In genomic region chr2:38740851-38741541, GRCh38 we compare ENCODE assay signal across 8 cellular contexts. TPM values are rescaled to one million over a fixed set of nuclear protein-coding genes. Genes with fewer than 3 reads are reported as not detected.
DNase-seq lines count a peak whose midpoint lies in the region; ATAC-seq, FAIRE-seq and TF ChIP-seq lines count a peak whose summit lies in the region.

No MANE protein-coding gene starts in this region.

- H3K27me3 ChIP-seq in Caco-2 (replicated peaks; ENCODE audit: control insufficient read depth, insufficient read depth, low read length) (no peaks in the 10 kb centered on the region), HUES64 (ENCODE audit: insufficient read depth, low read length) (no peaks in the 10 kb centered on the region), endothelial cell of umbilical vein (ENCODE audit: control insufficient read depth in 2 of 2, insufficient read depth in 2 of 2, low read length in 2 of 2) (no peaks in the 10 kb centered on the region)

- ATAC-seq in naive thymus-derived CD8-positive, alpha-beta T cell, result peak; percentile 13 to 15
- ATAC-seq in GM19035 (IDR thresholded peaks at IDR 0.05; ENCODE audit: unreplicated experiment) (no peak), HG03521 (IDR thresholded peaks at IDR 0.05; ENCODE audit: unreplicated experiment) (no peak), GM18502 (IDR thresholded peaks at IDR 0.05; ENCODE audit: poor library complexity, unreplicated experiment) (no peak)

- CTCF ChIA-PET in Caco-2 (lab: Charles Lee), result interaction anchor here (0.7 kb wide), 1 partner anchor 9 kb away, joined by 3 read pairs; no protein-coding TSS in a partner anchor
- CTCF ChIA-PET in endothelial cell of umbilical vein (lab: Charles Lee), result interaction anchor here (0.7 to 6.6 kb wide), 8 partner anchors 138 to 467 kb away, joined by 3 to 40 read pairs (median 4); no protein-coding TSS in a partner anchor

- DNase-seq in Caco-2 (peak in 1 of 2 experiments; percentile 49), SKM-1 treated with dmso at 0.1 percent for 144 hours (lab: John Stamatoyannopoulos, UW; ENCODE audit: unreplicated experiment) (peak; percentile 72), endothelial cell of umbilical vein (ENCODE audit: low read depth, low spot score) (peak; percentile 62)
- peak in 3 of 10 donors; percentile 57 to 73 (median 59) for DNase-seq in naive thymus-derived CD8-positive, alpha-beta T cell

- TF ChIP-seq CTCF in Caco-2 (IDR thresholded peaks at IDR 0.05; ENCODE audit: insufficient read depth in 1 of 2, low read depth in 1 of 2, low read length in 1 of 2, severe bottlenecking in 1 of 2, unreplicated experiment in 1 of 2), result peak; percentile 33 to 56
- TF ChIP-seq CTCF in endothelial cell of umbilical vein (IDR thresholded peaks at IDR 0.05; ENCODE audit: extremely low read depth in 1 of 2, insufficient read depth in 1 of 2, low read depth in 1 of 2, low read length in 2 of 2), result peak; percentile 12 to 29

- H3K27ac ChIP-seq in HUES64 (ENCODE audit: low read depth, low read length) (peak overlapping the region; percentile 42; the same call in 1 of the 2 replicates), endothelial cell of umbilical vein (ENCODE audit: insufficient read depth, low read depth, low read length) (no peak overlapping the region)

- H3K27ac Mint-ChIP-seq in Caco-2 (ENCODE audit: unreplicated experiment), result no peak overlapping the region
- peak overlapping the region in 9 of 10 donors; percentile 1 to 79 (median 52) for H3K27ac Mint-ChIP-seq in naive thymus-derived CD8-positive, alpha-beta T cell

- H3K4me3 ChIP-seq in Caco-2 (ENCODE audit: low read depth, low read length) (no peak overlapping the region), HUES64 (ENCODE audit: low read length) (no peak overlapping the region), endothelial cell of umbilical vein (replicated peaks in 1 of 3; ENCODE audit: insufficient read depth in 1 of 3, low read depth in 1 of 3, low read length in 3 of 3) (no peak overlapping the region)

- H3K79me2 ChIP-seq in endothelial cell of umbilical vein (ENCODE audit: control insufficient read depth, insufficient read depth, low read length), result peaks cover 28% of the 10 kb centered on the region

- peaks cover 10% of the 10 kb centered on the region for H4K20me1 ChIP-seq in endothelial cell of umbilical vein (replicated peaks; ENCODE audit: control insufficient read depth, extremely low read depth, insufficient read depth, low read length)

- no peak overlapping the region for H3K4me3 Mint-ChIP-seq in Caco-2 (ENCODE audit: unreplicated experiment)
- H3K4me3 Mint-ChIP-seq in naive thymus-derived CD8-positive, alpha-beta T cell, result no peak overlapping the region

- H3K9me1 ChIP-seq in endothelial cell of umbilical vein (replicated peaks; ENCODE audit: control insufficient read depth, extremely low read depth, insufficient read depth, low read length), result no peaks in the 10 kb centered on the region

- peak; percentile 13 for TF ChIP-seq POLR2A in endothelial cell of umbilical vein (IDR thresholded peaks at IDR 0.05; ENCODE audit: low read depth, low read length)

- peaks cover 4% of the 10 kb centered on the region for H3K4me1 ChIP-seq in Caco-2
- H3K4me1 ChIP-seq in HUES64 (ENCODE audit: insufficient read depth, low read length), result peaks cover 9% of the 10 kb centered on the region; the same call in 1 of the 2 replicates
- H3K4me1 ChIP-seq in endothelial cell of umbilical vein (ENCODE audit: control insufficient read depth, extremely low read depth, insufficient read depth, low read length), result no peaks in the 10 kb centered on the region

- POLR2A ChIA-PET in Caco-2 (lab: Charles Lee) (interaction anchor here (1.4 kb wide), 1 partner anchor 10 kb away, joined by 16 read pairs; the partner anchor contains the start of gene SRSF7), endothelial cell of umbilical vein (lab: Charles Lee) (interaction anchor here (0.6 to 3.3 kb wide), 2 partner anchors 9 to 10 kb away, joined by 4 to 26 read pairs; partner anchors contain the start of gene SRSF7)
- POLR2A ChIA-PET in naive thymus-derived CD8-positive, alpha-beta T cell (lab: Charles Lee), result interaction anchor here (0.6 to 4.1 kb wide), 3 partner anchors 10 to 232 kb away, joined by 3 to 29 read pairs (median 4); partner anchors contain the start of gene SRSF7

- H3K9ac ChIP-seq in HUES64 (ENCODE audit: low read depth, low read length) (no peak overlapping the region), endothelial cell of umbilical vein (replicated peaks; ENCODE audit: extremely low read depth, insufficient read depth, low read length) (no peak overlapping the region)

- no peak overlapping the region for H3K4me2 ChIP-seq in endothelial cell of umbilical vein (ENCODE audit: insufficient read depth, low read length)

- 98% methylated on average over 8 of the region's 11 CpGs for WGBS in HUES64

- H3K9me3 ChIP-seq in Caco-2 (no peaks in the 10 kb centered on the region), HUES64 (ENCODE audit: insufficient read depth, low read depth, low read length) (peaks cover 3% of the 10 kb centered on the region; the same call in 1 of the 2 replicates), endothelial cell of umbilical vein (replicated peaks; ENCODE audit: control insufficient read depth, insufficient read depth, low read length) (no peaks in the 10 kb centered on the region)

- BruUV-seq in Caco-2 (replicated peaks; lab: Mats Ljungman, UMichigan) (no TSS peak), endothelial cell of umbilical vein (replicated peaks; lab: Mats Ljungman, UMichigan) (no TSS peak)

- peaks cover 100% of the 10 kb centered on the region for H3K36me3 Mint-ChIP-seq in Caco-2 (ENCODE audit: insufficient read depth, unreplicated experiment)
- H3K36me3 Mint-ChIP-seq in naive thymus-derived CD8-positive, alpha-beta T cell, result peaks cover 0 to 68% (median 29%) of the 10 kb centered on the region in 3 donors

- peaks cover 16% of the 10 kb centered on the region for H3K9me3 Mint-ChIP-seq in Caco-2 (ENCODE audit: unreplicated experiment)
- no peaks in the 10 kb centered on the region for H3K9me3 Mint-ChIP-seq in naive thymus-derived CD8-positive, alpha-beta T cell

- no peaks in the 10 kb centered on the region; the same call in none of the 2 replicates for H3K36me3 ChIP-seq in Caco-2 (ENCODE audit: control insufficient read depth, insufficient read depth, low read length)
- H3K36me3 ChIP-seq in HUES64 (ENCODE audit: insufficient read depth, low read length), result peaks cover 72% of the 10 kb centered on the region
- H3K36me3 ChIP-seq in endothelial cell of umbilical vein (ENCODE audit: control insufficient read depth in 2 of 2, extremely low read depth in 1 of 2, insufficient read depth in 2 of 2, low read length in 2 of 2), result peaks cover 11 to 30% of the 10 kb centered on the region in 2 experiments

- H3K4me1 Mint-ChIP-seq in Caco-2 (ENCODE audit: low read depth, unreplicated experiment), result peaks cover 2% of the 10 kb centered on the region
- peaks cover 12 to 40% (median 29%) of the 10 kb centered on the region in 4 donors for H3K4me1 Mint-ChIP-seq in naive thymus-derived CD8-positive, alpha-beta T cell

- intact Hi-C loops in Caco-2 (cut with micrococcal nuclease; ENCODE audit: unreplicated experiment), result loop anchor here (5.0 kb wide), 2 partner anchors 139 to 204 kb away; partner anchors contain the start of gene HNRNPLL
- intact Hi-C loops in endothelial cell of umbilical vein (cut with micrococcal nuclease), result loop anchor here (1.0 to 5.0 kb wide), 5 partner anchors 138 to 424 kb away; partner anchors contain the start of genes ATL2 and HNRNPLL

- H3K27me3 Mint-ChIP-seq in Caco-2 (ENCODE audit: insufficient read depth, unreplicated experiment), result no peaks in the 10 kb centered on the region
- H3K27me3 Mint-ChIP-seq in naive thymus-derived CD8-positive, alpha-beta T cell, result no peaks in the 10 kb centered on the region

- dilution Hi-C loops in endothelial cell of umbilical vein (cut with MboI; ENCODE audit: extremely low pct_ligation_motif_present, low sequenced_read_pairs), result no loop called here

- no peak overlapping the region for H2AFZ ChIP-seq in endothelial cell of umbilical vein (ENCODE audit: low read depth, low read length)

- peak; percentile 31 for FAIRE-seq in endothelial cell of umbilical vein (lab: Jason Lieb, UNC)

TF ChIP-seq in endothelial cell of umbilical vein, 7 proteins besides CTCF, POLR2A, EP300 and RAD21:
- TF ChIP-seq MYC (IDR thresholded peaks at IDR 0.05; ENCODE audit: low read depth, low read length) (no peak), POLR2AphosphoS5 (IDR thresholded peaks at IDR 0.05; ENCODE audit: insufficient read depth, low read depth, low read length) (no peak)
TF ChIP-seq in endothelial cell of umbilical vein: peak in this region for 0.

RNA-seq across cellular contexts. Expression of gene SRSF7, which starts 10.2 kb away (rescaled TPM):
- total RNA-seq in Caco-2 (2022) (224 and 233 TPM in 2 replicates), endothelial cell of umbilical vein (202 and 204 TPM in 2 replicates)
- 398 TPM for polyA plus RNA-seq in HUES64 (2013, experiment 1 of 2)
- 431 TPM for polyA plus RNA-seq in HUES64 (2013, experiment 2 of 2)
- polyA plus RNA-seq in endothelial cell of umbilical vein, result 118 and 165 TPM in 2 replicates
- polyA plus RNA-seq in endothelial cell of umbilical vein (2011; cell fraction: cytosol; rRNA removed), result 208 and 225 TPM in 2 replicates
- 451 and 577 TPM in 2 replicates for polyA plus RNA-seq in endothelial cell of umbilical vein (2011; cell fraction: nucleus; rRNA removed)
- 172 and 242 TPM in 2 replicates for polyA plus RNA-seq in endothelial cell of umbilical vein (2012)
- 217 and 224 TPM in 2 replicates for polyA minus RNA-seq in endothelial cell of umbilical vein
- 122 TPM for polyA minus RNA-seq in endothelial cell of umbilical vein (2011; cell fraction: cytosol; rRNA and poly(A)+ RNA removed)
- polyA minus RNA-seq in endothelial cell of umbilical vein (2011; cell fraction: nucleus; rRNA and poly(A)+ RNA removed), result 123 and 148 TPM in 2 replicates
- 100 to 1,000 TPM; 288 to 291 TPM for total RNA-seq in naive thymus-derived CD8-positive, alpha-beta T cell
- 100 to 1,000 TPM; 164 to 172 (median 169) TPM for polyA plus RNA-seq in naive thymus-derived CD8-positive, alpha-beta T cell

RNA-seq across cellular contexts. Expression of gene GEMIN6, which starts 37.0 kb away (rescaled TPM):
- 21.3 and 24.2 TPM in 2 replicates for total RNA-seq in Caco-2 (2022)
- polyA plus RNA-seq in HUES64 (2013, experiment 1 of 2), result 16.0 TPM
- 12.3 TPM for polyA plus RNA-seq in HUES64 (2013, experiment 2 of 2)
- total RNA-seq in endothelial cell of umbilical vein, result 14.4 and 19.7 TPM in 2 replicates
- 4.7 and 6.0 TPM in 2 replicates for polyA plus RNA-seq in endothelial cell of umbilical vein
- 7.6 and 9.4 TPM in 2 replicates for polyA plus RNA-seq in endothelial cell of umbilical vein (2011; cell fraction: cytosol; rRNA removed)
- polyA plus RNA-seq in endothelial cell of umbilical vein (2011; cell fraction: nucleus; rRNA removed), result 3.3 and 3.8 TPM in 2 replicates
- 14.1 and 17.9 TPM in 2 replicates for polyA plus RNA-seq in endothelial cell of umbilical vein (2012)
- polyA minus RNA-seq in endothelial cell of umbilical vein, result 3.1 and 3.8 TPM in 2 replicates
- polyA minus RNA-seq in endothelial cell of umbilical vein (2011; cell fraction: cytosol; rRNA and poly(A)+ RNA removed), result 9.8 TPM
- polyA minus RNA-seq in endothelial cell of umbilical vein (2011; cell fraction: nucleus; rRNA and poly(A)+ RNA removed), result 0.72 and 1.1 TPM in 2 replicates
- 10 to 100 TPM; 12.0 to 13.7 TPM for total RNA-seq in naive thymus-derived CD8-positive, alpha-beta T cell
- polyA plus RNA-seq in naive thymus-derived CD8-positive, alpha-beta T cell, result 10 to 100 TPM in 1 of 3 donors, 1 to 10 TPM in 2; 6.8 to 11.6 (median 8.3) TPM

Comparison
In these comparisons a context has a peak if more than half of its experiments do, and no peak if none do; other contexts are left out.
1. ATAC-seq: peak in naive thymus-derived CD8-positive, alpha-beta T cell (2 of 2); none in GM19035 (single experiment), HG03521 (single experiment) and GM18502 (single experiment).